ENCODE assay signal across 23 cellular contexts in genomic region chrX:31929366-31929765, GRCh38.
A peak's percentile ranks its signal among the peaks of the same experiment; 100 is the strongest.
DNase-seq lines count a peak whose midpoint lies in the region; ATAC-seq, FAIRE-seq and TF ChIP-seq lines count a peak whose summit lies in the region.
"Had no signal": no experiment of that assay in that cellular context is flagged by ENCODE, and none has a peak within 500 bp of the region (broad histone marks: within the 10 kb centered on the region; RNA-seq: fewer than 3 reads in every experiment).

No MANE protein-coding gene starts in this region.

- no peak for TF ChIP-seq CTCF in progenitor cell of endocrine pancreas (IDR thresholded peaks at IDR 0.05; ENCODE audit: unreplicated experiment)

- H3K36me3 Mint-ChIP-seq in progenitor cell of endocrine pancreas (ENCODE audit: insufficient read depth), result no peaks in the 10 kb centered on the region
- H3K36me3 Mint-ChIP-seq: CD4-positive, CD25-positive, alpha-beta regulatory T cell; CD8-positive, alpha-beta memory T cell had no signal

- no peaks in the 10 kb centered on the region for H3K27me3 Mint-ChIP-seq in progenitor cell of endocrine pancreas
- H3K27me3 Mint-ChIP-seq: CD4-positive, CD25-positive, alpha-beta regulatory T cell; CD8-positive, alpha-beta memory T cell had no signal

- peaks cover 3% of the 10 kb centered on the region for H3K4me1 Mint-ChIP-seq in progenitor cell of endocrine pancreas (ENCODE audit: low read depth)
- H3K4me1 Mint-ChIP-seq: CD4-positive, CD25-positive, alpha-beta regulatory T cell; CD8-positive, alpha-beta memory T cell; H9 had no signal

- H3K4me3 Mint-ChIP-seq in progenitor cell of endocrine pancreas (ENCODE audit: low read depth), result no peak overlapping the region
- H3K4me3 Mint-ChIP-seq: CD4-positive, CD25-positive, alpha-beta regulatory T cell; CD8-positive, alpha-beta memory T cell; H9 had no signal

- ATAC-seq in GM18861 (IDR thresholded peaks at IDR 0.05; ENCODE audit: unreplicated experiment), result peak; percentile 51
- ATAC-seq in HG03025 (IDR thresholded peaks at IDR 0.05; ENCODE audit: low FRiP score, unreplicated experiment), result no peak
- ATAC-seq: K562 had no signal

- no peak for DNase-seq in GM19239 (ENCODE audit: insufficient read length, low spot score)
- peak; percentile 41 for DNase-seq in kidney tubule cell (ENCODE audit: low spot score)
- DNase-seq in progenitor cell of endocrine pancreas (ENCODE audit: low spot score, unreplicated experiment), result no peak
- no peak for DNase-seq in mucosa of gallbladder (ENCODE audit: low spot score)
- no peak for DNase-seq in SKM-1 (lab: John Stamatoyannopoulos, UW; ENCODE audit: unreplicated experiment)
- DNase-seq in stimulated activated naive CD4-positive, alpha-beta T cell (lab: John Stamatoyannopoulos, UW), result no peak
- DNase-seq: ACHN; BE2C; C1 segment of cervical spinal cord; CD4-positive, CD25-positive, alpha-beta regulatory T cell; CD8-positive, alpha-beta memory T cell; COR-L47; H9; IMR-90 had no signal

- peak overlapping the region; percentile 18 for H3K27ac Mint-ChIP-seq in progenitor cell of endocrine pancreas
- H3K27ac Mint-ChIP-seq: CD4-positive, CD25-positive, alpha-beta regulatory T cell; CD8-positive, alpha-beta memory T cell; H9 had no signal

- peak; percentile 31 for FAIRE-seq in GM19239 (lab: Jason Lieb, UNC)
- FAIRE-seq: A204.1, D721Med, G401.6, GM12892, GM18507, H1, K562 had no signal

- peaks cover 27% of the 10 kb centered on the region for H3K9me3 Mint-ChIP-seq in progenitor cell of endocrine pancreas (ENCODE audit: low read depth)
